ENCODE assay signal across 8 cellular contexts in the genomic region with DNA sequence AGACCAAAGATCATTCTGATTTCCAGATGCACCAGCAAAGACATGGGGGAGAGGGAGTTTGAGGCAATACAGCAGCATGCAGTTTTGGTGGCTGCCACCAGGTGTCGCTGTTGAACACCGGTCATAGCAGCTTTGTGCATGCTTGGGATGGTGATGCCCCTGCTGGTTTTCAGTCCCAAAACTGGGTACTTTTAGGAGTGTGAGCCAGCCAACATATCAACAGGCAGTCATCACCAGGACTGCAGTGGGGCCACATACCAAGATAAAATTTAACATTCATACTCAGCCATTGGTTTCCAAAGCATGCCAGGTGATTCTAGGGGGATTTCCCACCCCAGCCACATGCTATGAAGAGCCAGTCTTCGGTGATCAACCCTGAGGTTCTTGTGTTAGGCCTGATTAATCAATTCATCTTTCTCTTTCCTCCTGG.
A peak's percentile ranks its signal among the peaks of the same experiment; 100 is the strongest.
DNase-seq lines count a peak whose midpoint lies in the region; ATAC-seq, FAIRE-seq and TF ChIP-seq lines count a peak whose summit lies in the region.

No MANE protein-coding gene starts in this region.

- H3K27ac ChIP-seq in kidney (ENCODE audit: low read depth in 2 of 2, low read length in 2 of 2): no peak overlapping the region

- ATAC-seq in GM18502 (IDR thresholded peaks at IDR 0.05; ENCODE audit: poor library complexity, unreplicated experiment) (no peak), HG03432 (IDR thresholded peaks at IDR 0.05; ENCODE audit: unreplicated experiment) (no peak)

- intact Hi-C loops in kidney (cut with DNase I): no loop called here

- peaks cover 19 to 24% of the 10 kb centered on the region in 2 donors for H3K9me3 ChIP-seq in kidney (ENCODE audit: control insufficient read depth in 1 of 2, low read length in 2 of 2)

- H3K36me3 ChIP-seq in kidney (ENCODE audit: control insufficient read depth in 1 of 2, insufficient read depth in 2 of 2, low read length in 2 of 2): no peaks in the 10 kb centered on the region

- CTCF ChIA-PET in HEK293T (lab: Yijun Ruan, JAX): no interaction called here

- no peaks in the 10 kb centered on the region for H3K4me1 ChIP-seq in kidney (ENCODE audit: control insufficient read depth in 1 of 2, insufficient read depth in 1 of 2, low read depth in 1 of 2, low read length in 2 of 2)

- H3K9ac ChIP-seq in kidney (ENCODE audit: low read length in 2 of 2): no peak overlapping the region

- POLR2A ChIA-PET in HEK293T (lab: Yijun Ruan, JAX): no interaction called here

- H3K4me3 ChIP-seq in AG09309 (ENCODE audit: control insufficient read depth, low read depth, low read length): no peak overlapping the region
- no peak overlapping the region for H3K4me3 ChIP-seq in kidney (ENCODE audit: low read length in 2 of 2)

- no peak for FAIRE-seq in kidney (lab: Jason Lieb, UNC)

- DNase-seq in AG09309 (ENCODE audit: low read depth) (no peak), HEK293T (ENCODE audit: extremely low spot score) (peak; percentile 71), kidney (no peak), cerebellar cortex (ENCODE audit: low spot score) (no peak)
- DNase-seq in activated CD8-positive, alpha-beta memory T cell treated with anti-CD3 and anti-CD28 coated beads for 24 hours: peak; percentile 73
- DNase-seq in effector CD4-positive, alpha-beta T cell: no peak

- TF ChIP-seq CTCF in AG09309 (IDR thresholded peaks at IDR 0.05; ENCODE audit: control insufficient read depth, insufficient read depth, low read depth, low read length, missing control alignments) (peak; percentile 69), kidney (IDR thresholded peaks at IDR 0.05; ENCODE audit: borderline replicate concordance, extremely low read depth, insufficient read depth) (peak; percentile 16)

TF ChIP-seq in HEK293T, 16 proteins besides CTCF, POLR2A, EP300 and RAD21:
- TF ChIP-seq L3MBTL2 (conservative IDR thresholded peaks at IDR 0.05): no peak
- no peak for TF ChIP-seq ELF4 (IDR thresholded peaks at IDR 0.05)
- no peak for TF ChIP-seq FOXK2 (IDR thresholded peaks at IDR 0.05)
- no peak for TF ChIP-seq LEF1 (IDR thresholded peaks at IDR 0.05; ENCODE audit: borderline replicate concordance)
- TF ChIP-seq ARNT (IDR thresholded peaks at IDR 0.05): no peak
- no peak for TF ChIP-seq SUZ12 (IDR thresholded peaks at IDR 0.05)

Comparison
In these comparisons a context has a peak if more than half of its experiments do, and no peak if none do; other contexts are left out.
1. DNase-seq: peak in HEK293T (single experiment) and activated CD8-positive, alpha-beta memory T cell treated with anti-CD3 and anti-CD28 coated beads for 24 hours (single experiment); none in AG09309 (single experiment), kidney (single experiment), effector CD4-positive, alpha-beta T cell (single experiment) and cerebellar cortex (single experiment).